In genomic region chr3:137013955-137014688, GRCh38 we compare ENCODE assay signal across 1 cellular context.
A peak's percentile ranks its signal among the peaks of the same experiment; 100 is the strongest.
TF ChIP-seq lines count a peak whose summit lies in the region.

No MANE protein-coding gene starts in this region.

TF ChIP-seq in GM12878, 131 proteins besides CTCF, POLR2A, EP300 and RAD21 (continued from another document and continues in another):
- TF ChIP-seq SUZ12 (IDR thresholded peaks at IDR 0.05; ENCODE audit: unreplicated experiment) (no peak), CHD2 (IDR thresholded peaks at IDR 0.05; ENCODE audit: borderline replicate concordance, low read depth, low read length) (no peak), POU2F2 (IDR thresholded peaks at IDR 0.05; ENCODE audit: borderline replicate concordance, low read depth, low read length) (0 out of 3 replicates have a peak, but pooled peaks have one; percentile 50), CREM (IDR thresholded peaks at IDR 0.05; ENCODE audit: low read depth) (0 out of 2 replicates have a peak, but pooled peaks have one; percentile 15), IKZF2 (IDR thresholded peaks at IDR 0.05) (peak; percentile 10 to 33; a peak in 2 of 4 replicates), ZBTB4 (CRISPR knock-in tag; IDR thresholded peaks at IDR 0.05) (no peak), SKIL (IDR thresholded peaks at IDR 0.05; ENCODE audit: low read depth, poor library complexity, severe bottlenecking) (peak; percentile 67), RCOR1 (conservative IDR thresholded peaks at IDR 0.05; ENCODE audit: low read depth, low read length) (no peak; the same call in 1 of the 2 replicates), NBN (IDR thresholded peaks at IDR 0.05) (peak; percentile 40; the same call in 1 of the 2 replicates), BRCA1 (IDR thresholded peaks at IDR 0.05; ENCODE audit: low read depth, low read length) (no peak), ZZZ3 (IDR thresholded peaks at IDR 0.05; ENCODE audit: control insufficient read depth, insufficient read length, low read depth) (no peak), CREB1 (IDR thresholded peaks at IDR 0.05; ENCODE audit: low read depth) (no peak), ZBTB33 (IDR thresholded peaks at IDR 0.05) (no peak), BHLHE40 (IDR thresholded peaks at IDR 0.05; ENCODE audit: borderline replicate concordance in 1 of 2, low read depth in 2 of 2, low read length in 1 of 2) (0 out of 4 replicates have a peak, but pooled peaks of 1 of the 2 experiments have one; percentile 27), YY1 (IDR thresholded peaks at IDR 0.05; ENCODE audit: low read depth, low read length) (peak; percentile 80), ZNF24 (IDR thresholded peaks at IDR 0.05) (peak; percentile 44; the same call in 1 of the 2 replicates), EED (IDR thresholded peaks at IDR 0.05; ENCODE audit: low read depth) (no peak; the same call in 1 of the 2 replicates), IKZF1 (conservative IDR thresholded peaks at IDR 0.05) (peak; percentile 47), CBX5 (IDR thresholded peaks at IDR 0.05; ENCODE audit: low read depth) (no peak), SP1 (IDR thresholded peaks at IDR 0.05; ENCODE audit: low read depth, low read length) (no peak), MTA2 (IDR thresholded peaks at IDR 0.05; ENCODE audit: low read depth) (no peak), RUNX3 (IDR thresholded peaks at IDR 0.05; ENCODE audit: low read length) (peak; percentile 49; the same call in 1 of the 2 replicates), SMC3 (IDR thresholded peaks at IDR 0.05; ENCODE audit: borderline replicate concordance, low read length) (peak; percentile 99), BACH1 (IDR thresholded peaks at IDR 0.05; ENCODE audit: borderline replicate concordance) (no peak), GATAD2B (conservative IDR thresholded peaks at IDR 0.05; ENCODE audit: low read depth) (no peak), FOXM1 (IDR thresholded peaks at IDR 0.05; ENCODE audit: low read depth, low read length) (peak; percentile 60; the same call in 1 of the 2 replicates), CEBPB (IDR thresholded peaks at IDR 0.05; ENCODE audit: borderline replicate concordance in 1 of 2, low read depth in 2 of 2, low read length in 2 of 2) (no peak), SREBF2 (IDR thresholded peaks at IDR 0.05; ENCODE audit: low read length) (no peak), WRNIP1 (IDR thresholded peaks at IDR 0.05; ENCODE audit: borderline replicate concordance, low read depth, low read length) (peak; percentile 70; the same call in 1 of the 2 replicates), NFXL1 (IDR thresholded peaks at IDR 0.05; ENCODE audit: borderline replicate concordance) (no peak), RELB (IDR thresholded peaks at IDR 0.05; ENCODE audit: low read depth) (peak; percentile 48; the same call in 1 of the 2 replicates), SMARCA5 (IDR thresholded peaks at IDR 0.05) (0 out of 2 replicates have a peak, but pooled peaks have one; percentile 20), PML (IDR thresholded peaks at IDR 0.05; ENCODE audit: low read length) (no peak)
- TF ChIP-seq, protein P1, sequence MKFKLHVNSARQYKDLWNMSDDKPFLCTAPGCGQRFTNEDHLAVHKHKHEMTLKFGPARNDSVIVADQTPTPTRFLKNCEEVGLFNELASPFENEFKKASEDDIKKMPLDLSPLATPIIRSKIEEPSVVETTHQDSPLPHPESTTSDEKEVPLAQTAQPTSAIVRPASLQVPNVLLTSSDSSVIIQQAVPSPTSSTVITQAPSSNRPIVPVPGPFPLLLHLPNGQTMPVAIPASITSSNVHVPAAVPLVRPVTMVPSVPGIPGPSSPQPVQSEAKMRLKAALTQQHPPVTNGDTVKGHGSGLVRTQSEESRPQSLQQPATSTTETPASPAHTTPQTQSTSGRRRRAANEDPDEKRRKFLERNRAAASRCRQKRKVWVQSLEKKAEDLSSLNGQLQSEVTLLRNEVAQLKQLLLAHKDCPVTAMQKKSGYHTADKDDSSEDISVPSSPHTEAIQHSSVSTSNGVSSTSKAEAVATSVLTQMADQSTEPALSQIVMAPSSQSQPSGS (IDR thresholded peaks at IDR 0.05; ENCODE audit: low read length), result no peak
- TF ChIP-seq, protein P2, sequence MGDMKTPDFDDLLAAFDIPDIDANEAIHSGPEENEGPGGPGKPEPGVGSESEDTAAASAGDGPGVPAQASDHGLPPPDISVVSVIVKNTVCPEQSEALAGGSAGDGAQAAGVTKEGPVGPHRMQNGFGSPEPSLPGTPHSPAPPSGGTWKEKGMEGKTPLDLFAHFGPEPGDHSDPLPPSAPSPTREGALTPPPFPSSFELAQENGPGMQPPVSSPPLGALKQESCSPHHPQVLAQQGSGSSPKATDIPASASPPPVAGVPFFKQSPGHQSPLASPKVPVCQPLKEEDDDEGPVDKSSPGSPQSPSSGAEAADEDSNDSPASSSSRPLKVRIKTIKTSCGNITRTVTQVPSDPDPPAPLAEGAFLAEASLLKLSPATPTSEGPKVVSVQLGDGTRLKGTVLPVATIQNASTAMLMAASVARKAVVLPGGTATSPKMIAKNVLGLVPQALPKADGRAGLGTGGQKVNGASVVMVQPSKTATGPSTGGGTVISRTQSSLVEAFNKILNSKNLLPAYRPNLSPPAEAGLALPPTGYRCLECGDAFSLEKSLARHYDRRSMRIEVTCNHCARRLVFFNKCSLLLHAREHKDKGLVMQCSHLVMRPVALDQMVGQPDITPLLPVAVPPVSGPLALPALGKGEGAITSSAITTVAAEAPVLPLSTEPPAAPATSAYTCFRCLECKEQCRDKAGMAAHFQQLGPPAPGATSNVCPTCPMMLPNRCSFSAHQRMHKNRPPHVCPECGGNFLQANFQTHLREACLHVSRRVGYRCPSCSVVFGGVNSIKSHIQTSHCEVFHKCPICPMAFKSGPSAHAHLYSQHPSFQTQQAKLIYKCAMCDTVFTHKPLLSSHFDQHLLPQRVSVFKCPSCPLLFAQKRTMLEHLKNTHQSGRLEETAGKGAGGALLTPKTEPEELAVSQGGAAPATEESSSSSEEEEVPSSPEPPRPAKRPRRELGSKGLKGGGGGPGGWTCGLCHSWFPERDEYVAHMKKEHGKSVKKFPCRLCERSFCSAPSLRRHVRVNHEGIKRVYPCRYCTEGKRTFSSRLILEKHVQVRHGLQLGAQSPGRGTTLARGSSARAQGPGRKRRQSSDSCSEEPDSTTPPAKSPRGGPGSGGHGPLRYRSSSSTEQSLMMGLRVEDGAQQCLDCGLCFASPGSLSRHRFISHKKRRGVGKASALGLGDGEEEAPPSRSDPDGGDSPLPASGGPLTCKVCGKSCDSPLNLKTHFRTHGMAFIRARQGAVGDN (IDR thresholded peaks at IDR 0.05), result no peak
- TF ChIP-seq, protein P3, sequence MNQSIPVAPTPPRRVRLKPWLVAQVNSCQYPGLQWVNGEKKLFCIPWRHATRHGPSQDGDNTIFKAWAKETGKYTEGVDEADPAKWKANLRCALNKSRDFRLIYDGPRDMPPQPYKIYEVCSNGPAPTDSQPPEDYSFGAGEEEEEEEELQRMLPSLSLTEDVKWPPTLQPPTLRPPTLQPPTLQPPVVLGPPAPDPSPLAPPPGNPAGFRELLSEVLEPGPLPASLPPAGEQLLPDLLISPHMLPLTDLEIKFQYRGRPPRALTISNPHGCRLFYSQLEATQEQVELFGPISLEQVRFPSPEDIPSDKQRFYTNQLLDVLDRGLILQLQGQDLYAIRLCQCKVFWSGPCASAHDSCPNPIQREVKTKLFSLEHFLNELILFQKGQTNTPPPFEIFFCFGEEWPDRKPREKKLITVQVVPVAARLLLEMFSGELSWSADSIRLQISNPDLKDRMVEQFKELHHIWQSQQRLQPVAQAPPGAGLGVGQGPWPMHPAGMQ (IDR thresholded peaks at IDR 0.05; ENCODE audit: borderline replicate concordance), result no peak
- TF ChIP-seq, protein P4, sequence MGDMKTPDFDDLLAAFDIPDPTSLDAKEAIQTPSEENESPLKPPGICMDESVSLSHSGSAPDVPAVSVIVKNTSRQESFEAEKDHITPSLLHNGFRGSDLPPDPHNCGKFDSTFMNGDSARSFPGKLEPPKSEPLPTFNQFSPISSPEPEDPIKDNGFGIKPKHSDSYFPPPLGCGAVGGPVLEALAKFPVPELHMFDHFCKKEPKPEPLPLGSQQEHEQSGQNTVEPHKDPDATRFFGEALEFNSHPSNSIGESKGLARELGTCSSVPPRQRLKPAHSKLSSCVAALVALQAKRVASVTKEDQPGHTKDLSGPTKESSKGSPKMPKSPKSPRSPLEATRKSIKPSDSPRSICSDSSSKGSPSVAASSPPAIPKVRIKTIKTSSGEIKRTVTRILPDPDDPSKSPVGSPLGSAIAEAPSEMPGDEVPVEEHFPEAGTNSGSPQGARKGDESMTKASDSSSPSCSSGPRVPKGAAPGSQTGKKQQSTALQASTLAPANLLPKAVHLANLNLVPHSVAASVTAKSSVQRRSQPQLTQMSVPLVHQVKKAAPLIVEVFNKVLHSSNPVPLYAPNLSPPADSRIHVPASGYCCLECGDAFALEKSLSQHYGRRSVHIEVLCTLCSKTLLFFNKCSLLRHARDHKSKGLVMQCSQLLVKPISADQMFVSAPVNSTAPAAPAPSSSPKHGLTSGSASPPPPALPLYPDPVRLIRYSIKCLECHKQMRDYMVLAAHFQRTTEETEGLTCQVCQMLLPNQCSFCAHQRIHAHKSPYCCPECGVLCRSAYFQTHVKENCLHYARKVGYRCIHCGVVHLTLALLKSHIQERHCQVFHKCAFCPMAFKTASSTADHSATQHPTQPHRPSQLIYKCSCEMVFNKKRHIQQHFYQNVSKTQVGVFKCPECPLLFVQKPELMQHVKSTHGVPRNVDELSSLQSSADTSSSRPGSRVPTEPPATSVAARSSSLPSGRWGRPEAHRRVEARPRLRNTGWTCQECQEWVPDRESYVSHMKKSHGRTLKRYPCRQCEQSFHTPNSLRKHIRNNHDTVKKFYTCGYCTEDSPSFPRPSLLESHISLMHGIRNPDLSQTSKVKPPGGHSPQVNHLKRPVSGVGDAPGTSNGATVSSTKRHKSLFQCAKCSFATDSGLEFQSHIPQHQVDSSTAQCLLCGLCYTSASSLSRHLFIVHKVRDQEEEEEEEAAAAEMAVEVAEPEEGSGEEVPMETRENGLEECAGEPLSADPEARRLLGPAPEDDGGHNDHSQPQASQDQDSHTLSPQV (IDR thresholded peaks at IDR 0.05), result 0 out of 2 replicates have a peak, but pooled peaks have one; percentile 46
